ENCODE assay signal across 14 cellular contexts in the genomic region with DNA sequence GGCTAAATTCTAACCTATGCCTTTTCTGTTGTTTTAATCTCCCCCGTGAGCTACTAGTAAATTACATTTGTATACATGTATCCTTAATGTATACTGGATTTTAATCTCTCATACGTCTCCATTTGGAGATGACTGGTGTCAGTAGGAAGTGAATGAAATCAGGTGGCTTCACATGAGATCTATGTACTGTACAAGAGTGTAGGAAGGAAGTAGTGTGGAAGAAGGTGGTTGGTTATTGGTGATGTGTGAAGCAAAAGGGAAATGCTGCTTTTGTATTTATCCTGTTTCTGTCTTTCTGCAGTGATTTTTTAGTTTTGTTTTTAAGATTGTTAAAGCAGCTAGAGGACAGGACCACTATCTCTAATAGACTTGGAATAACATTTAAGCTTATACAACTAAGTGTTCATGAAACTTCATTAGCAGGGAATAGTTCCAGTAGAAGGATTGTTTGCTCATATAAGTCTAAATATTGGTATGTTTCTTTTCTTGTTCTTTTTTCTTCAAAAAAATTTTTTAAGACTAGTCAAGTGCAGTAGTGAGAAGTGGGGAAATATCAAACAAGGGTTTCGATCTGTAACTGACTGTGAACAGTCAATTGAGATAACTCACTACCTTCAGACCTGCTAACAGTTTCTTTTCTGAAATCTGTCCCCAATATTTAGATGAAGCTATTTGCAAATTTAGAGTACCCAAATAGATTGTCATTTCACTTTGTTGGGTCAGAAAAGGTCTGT. TPM values are rescaled to one million over a fixed set of nuclear protein-coding genes. Genes with fewer than 3 reads are reported as not detected.
DNase-seq lines count a peak whose midpoint lies in the region; ATAC-seq and TF ChIP-seq lines count a peak whose summit lies in the region.
"Had no signal": no experiment of that assay in that cellular context is flagged by ENCODE, and none has a peak within 500 bp of the region (broad histone marks: within the 10 kb centered on the region; RNA-seq: fewer than 3 reads in every experiment).

No MANE protein-coding gene starts in this region.

- no peak overlapping the region for H3K4me3 Mint-ChIP-seq in CD8-positive, alpha-beta T cell
- peak overlapping the region; percentile 43 for H3K4me3 Mint-ChIP-seq in activated naive CD8-positive, alpha-beta T cell treated with anti-CD3 and anti-CD28 coated beads, Interleukin-2, amount 10 ng/mL, durations not matched to agents 7 days and 5 days
- H3K4me3 Mint-ChIP-seq in natural killer cell: peak overlapping the region; percentile 45

- no peaks in the 10 kb centered on the region for H3K27me3 ChIP-seq in CD8-positive, alpha-beta T cell (ENCODE audit: insufficient read depth, low read length)
- H3K27me3 ChIP-seq in MM.1S (replicated peaks; ENCODE audit: insufficient read depth, low read length) (no peaks in the 10 kb centered on the region), ovary (no peaks in the 10 kb centered on the region)
- H3K27me3 ChIP-seq: tibial nerve had no signal

- H3K9ac ChIP-seq in MM.1S (ENCODE audit: low read length): no peak overlapping the region
- H3K9ac ChIP-seq: parathyroid adenoma had no signal

- no peaks in the 10 kb centered on the region for H3K9me3 Mint-ChIP-seq in CD8-positive, alpha-beta T cell
- no peaks in the 10 kb centered on the region for H3K9me3 Mint-ChIP-seq in activated naive CD8-positive, alpha-beta T cell treated with anti-CD3 and anti-CD28 coated beads, Interleukin-2, amount 10 ng/mL, durations not matched to agents 7 days and 5 days
- no peaks in the 10 kb centered on the region for H3K9me3 Mint-ChIP-seq in natural killer cell

- peaks cover 22% of the 10 kb centered on the region for H3K36me3 ChIP-seq in CD8-positive, alpha-beta T cell (ENCODE audit: insufficient read depth, low read length)
- H3K36me3 ChIP-seq in MM.1S (replicated peaks; ENCODE audit: insufficient read depth, low read length): 0 out of 2 replicates have a peak, but pooled peaks cover 4% of the 10 kb centered on the region
- H3K36me3 ChIP-seq in ovary: no peaks in the 10 kb centered on the region

- intact Hi-C loops in CD8-positive, alpha-beta T cell (cut with DNase I, micrococcal nuclease): no loop called here
- intact Hi-C loops in natural killer cell (cut with micrococcal nuclease) (no loop called here), ovary (cut with DNase I) (no loop called here)

- H3K9me2 ChIP-seq in MM.1S (replicated peaks; ENCODE audit: insufficient read depth, low read length): no peaks in the 10 kb centered on the region

- no peak for TF ChIP-seq EP300 in ovary (IDR thresholded peaks at IDR 0.05)

- POLR2A ChIA-PET in CD8-positive, alpha-beta T cell (lab: Charles Lee): interaction anchor here (1.9 kb wide), 1 partner anchor 15 kb away, joined by 7 read pairs; a partner anchor contains a TSS
- POLR2A ChIA-PET in activated naive CD8-positive, alpha-beta T cell treated with anti-CD3 and anti-CD28 coated beads, Interleukin-2, amount 10 ng/mL, durations not matched to agents 7 days and 5 days (lab: Charles Lee): interaction anchor here (1.2 to 1.5 kb wide), 3 partner anchors 15 to 42 kb away, joined by 4 to 5 read pairs (median 4); a partner anchor contains a TSS

- H3K36me3 Mint-ChIP-seq in CD8-positive, alpha-beta T cell: peaks cover 47% of the 10 kb centered on the region
- peaks cover 21% of the 10 kb centered on the region for H3K36me3 Mint-ChIP-seq in activated naive CD8-positive, alpha-beta T cell treated with anti-CD3 and anti-CD28 coated beads, Interleukin-2, amount 10 ng/mL, durations not matched to agents 7 days and 5 days
- H3K36me3 Mint-ChIP-seq in natural killer cell: peaks cover 20% of the 10 kb centered on the region

- H3F3A ChIP-seq in MM.1S (ENCODE audit: insufficient read depth, low read length): no peaks in the 10 kb centered on the region

- H3K4me2 ChIP-seq in MM.1S (ENCODE audit: low read depth, low read length): no peak overlapping the region

- no peak for TF ChIP-seq POLR2A in ovary (IDR thresholded peaks at IDR 0.05)

- H2AFZ ChIP-seq in MM.1S (ENCODE audit: low read length): no peak overlapping the region
- H2AFZ ChIP-seq: parathyroid adenoma had no signal

- 88 to 95% (median 90%) methylated on average over 3 of the region's 3 CpGs for WGBS in ovary, 3 donors

- peak overlapping the region; percentile 53 for H3K27ac Mint-ChIP-seq in CD8-positive, alpha-beta T cell
- peak overlapping the region; percentile 68 for H3K27ac Mint-ChIP-seq in activated naive CD8-positive, alpha-beta T cell treated with anti-CD3 and anti-CD28 coated beads, Interleukin-2, amount 10 ng/mL, durations not matched to agents 7 days and 5 days
- peak overlapping the region; percentile 44 to 63 for H3K27ac Mint-ChIP-seq in natural killer cell

- peaks cover 73% of the 10 kb centered on the region for H3K79me2 ChIP-seq in MM.1S (ENCODE audit: low read length)

- no peak for DNase-seq in CD8-positive, alpha-beta T cell
- DNase-seq in activated naive CD8-positive, alpha-beta T cell treated with anti-CD3 and anti-CD28 coated beads, Interleukin-2, amount 10 ng/mL, durations not matched to agents 7 days and 5 days: no peak
- DNase-seq in natural killer cell (no peak), MM.1S (no peak), ovary (no peak), NCI-H2081 treated with DMSO at 0.1 percent for 48 hours (lab: John Stamatoyannopoulos, UW) (no peak), foreskin melanocyte (no peak)
- DNase-seq: cerebellar nuclear complex; left cardiac atrium; NCI-H1694 treated with DMSO at 0.1 percent for 48 hours; stimulated activated CD4-positive, alpha-beta T cell treated with anti-CD3 and anti-CD28 coated beads, Interleukin-4, amount 100 ng/mL, for 24 hours had no signal

- H3K4me1 ChIP-seq in CD8-positive, alpha-beta T cell (ENCODE audit: insufficient read depth, low read length): peaks cover 23% of the 10 kb centered on the region
- H3K4me1 ChIP-seq in MM.1S (ENCODE audit: low read length) (peaks cover 11% of the 10 kb centered on the region), ovary (ENCODE audit: insufficient read depth) (peaks cover 11% of the 10 kb centered on the region)

- H3K4me3 ChIP-seq in CD8-positive, alpha-beta T cell (ENCODE audit: low read depth, low read length): no peak overlapping the region
- no peak overlapping the region for H3K4me3 ChIP-seq in MM.1S (ENCODE audit: low read length)
- H3K4me3 ChIP-seq in ovary: no peak overlapping the region
- H3K4me3 ChIP-seq: tibial nerve had no signal

- peaks cover 51% of the 10 kb centered on the region for H3K4me1 Mint-ChIP-seq in CD8-positive, alpha-beta T cell (ENCODE audit: low read depth)
- peaks cover 23% of the 10 kb centered on the region for H3K4me1 Mint-ChIP-seq in activated naive CD8-positive, alpha-beta T cell treated with anti-CD3 and anti-CD28 coated beads, Interleukin-2, amount 10 ng/mL, durations not matched to agents 7 days and 5 days
- peaks cover 57 to 63% of the 10 kb centered on the region in 2 donors for H3K4me1 Mint-ChIP-seq in natural killer cell

- CTCF ChIA-PET in CD8-positive, alpha-beta T cell (lab: Charles Lee): interaction anchor here (1.1 to 1.2 kb wide), 2 partner anchors 33 to 42 kb away, joined by 3 read pairs; no protein-coding TSS in a partner anchor

- peaks cover 10% of the 10 kb centered on the region; the same call in 1 of the 2 replicates for H4K20me1 ChIP-seq in MM.1S (ENCODE audit: insufficient read depth, low read length)

- no peaks in the 10 kb centered on the region for H3K9me3 ChIP-seq in CD8-positive, alpha-beta T cell (ENCODE audit: low read length)
- H3K9me3 ChIP-seq in MM.1S (replicated peaks; ENCODE audit: insufficient read depth, low read length): no peaks in the 10 kb centered on the region
- no peaks in the 10 kb centered on the region for H3K9me3 ChIP-seq in ovary
- H3K9me3 ChIP-seq: tibial nerve had no signal

- no peak overlapping the region for H3K27ac ChIP-seq in CD8-positive, alpha-beta T cell (ENCODE audit: low read depth, low read length)
- H3K27ac ChIP-seq in MM.1S (ENCODE audit: low read length) (no peak overlapping the region), ovary (no peak overlapping the region)
- H3K27ac ChIP-seq: parathyroid adenoma had no signal

- ATAC-seq in CD8-positive, alpha-beta T cell: peak; percentile 64
- peak; percentile 58 for ATAC-seq in GM19351 (IDR thresholded peaks at IDR 0.05; ENCODE audit: unreplicated experiment)
- peak; percentile 87 for ATAC-seq in activated naive CD8-positive, alpha-beta T cell treated with anti-CD3 and anti-CD28 coated beads, Interleukin-2, amount 10 ng/mL, durations not matched to agents 7 days and 5 days (ENCODE audit: low read depth)
- peak; percentile 61 to 80 (median 79) for ATAC-seq in natural killer cell

- TF ChIP-seq CTCF in CD8-positive, alpha-beta T cell (IDR thresholded peaks at IDR 0.05): no peak
- TF ChIP-seq CTCF in natural killer cell (IDR thresholded peaks at IDR 0.05) (no peak), MM.1S (IDR thresholded peaks at IDR 0.05; ENCODE audit: low read length) (no peak), ovary (IDR thresholded peaks at IDR 0.05) (no peak)

- H3K27me3 Mint-ChIP-seq in CD8-positive, alpha-beta T cell (ENCODE audit: low read depth): no peaks in the 10 kb centered on the region
- H3K27me3 Mint-ChIP-seq in activated naive CD8-positive, alpha-beta T cell treated with anti-CD3 and anti-CD28 coated beads, Interleukin-2, amount 10 ng/mL, durations not matched to agents 7 days and 5 days: no peaks in the 10 kb centered on the region
- H3K27me3 Mint-ChIP-seq in natural killer cell (ENCODE audit: low read depth in 2 of 2): no peaks in the 10 kb centered on the region

RNA-seq across cellular contexts. Expression of a gene that starts 15.3 kb away (rescaled TPM):
- 10 to 100 TPM; 61.0 to 65.8 TPM for total RNA-seq in CD8-positive, alpha-beta T cell
- total RNA-seq in activated naive CD8-positive, alpha-beta T cell treated with anti-CD3 and anti-CD28 coated beads, Interleukin-2, amount 10 ng/mL, durations not matched to agents 7 days and 5 days: 100 to 1,000 TPM; 119 to 126 TPM
- total RNA-seq in natural killer cell (100 to 1,000 TPM; 110 to 141 (median 111) TPM), ovary (100 to 1,000 TPM in 5 of 7 donors, 10 to 100 TPM in 2; 57.9 to 139 (median 126) TPM)
- polyA plus RNA-seq in ovary: 100 to 1,000 TPM in 1 of 2 donors, 10 to 100 TPM in 1; 51.5 to 120 TPM

RNA-seq across cellular contexts. Expression of a gene that starts 17.5 kb away (rescaled TPM):
- total RNA-seq in CD8-positive, alpha-beta T cell: 10 to 100 TPM; 12.4 to 12.7 TPM
- 10 to 100 TPM; 57.6 to 61.5 TPM for total RNA-seq in activated naive CD8-positive, alpha-beta T cell treated with anti-CD3 and anti-CD28 coated beads, Interleukin-2, amount 10 ng/mL, durations not matched to agents 7 days and 5 days
- 10 to 100 TPM; 20.2 to 23.9 (median 22.9) TPM for total RNA-seq in natural killer cell
- total RNA-seq in ovary: 10 to 100 TPM; 13.2 to 34.9 (median 17.8) TPM
- polyA plus RNA-seq in ovary: 10 to 100 TPM; 32.9 to 43.8 TPM

RNA-seq across cellular contexts. Expression of a gene that starts 40.4 kb away (rescaled TPM):
- total RNA-seq in CD8-positive, alpha-beta T cell: under 1 TPM; 0.33 to 0.60 TPM
- total RNA-seq in activated naive CD8-positive, alpha-beta T cell treated with anti-CD3 and anti-CD28 coated beads, Interleukin-2, amount 10 ng/mL, durations not matched to agents 7 days and 5 days: 1 to 10 TPM in 1 of 2 experiments, under 1 TPM in 1; 0.80 to 1.1 TPM
- under 1 TPM; 0.41 to 0.80 (median 0.75) TPM for total RNA-seq in natural killer cell
- total RNA-seq in ovary: 1 to 10 TPM in 1 of 7 donors, under 1 TPM in 5, not detected in 1; 0.15 to 2.3 (median 0.28) TPM
- polyA plus RNA-seq in ovary: under 1 TPM; 0.07 to 0.81 TPM

RNA-seq across cellular contexts. Expression of a gene that starts 51.7 kb away (rescaled TPM):
- total RNA-seq in CD8-positive, alpha-beta T cell: 100 to 1,000 TPM; 148 to 156 TPM
- 100 to 1,000 TPM; 225 to 227 TPM for total RNA-seq in activated naive CD8-positive, alpha-beta T cell treated with anti-CD3 and anti-CD28 coated beads, Interleukin-2, amount 10 ng/mL, durations not matched to agents 7 days and 5 days
- total RNA-seq in natural killer cell (100 to 1,000 TPM; 234 to 298 (median 251) TPM), ovary (100 to 1,000 TPM; 201 to 589 (median 367) TPM)
- 100 to 1,000 TPM; 434 to 514 TPM for polyA plus RNA-seq in ovary
